Comparison of ENCODE assay signal across 18 cellular contexts in the genomic region with DNA sequence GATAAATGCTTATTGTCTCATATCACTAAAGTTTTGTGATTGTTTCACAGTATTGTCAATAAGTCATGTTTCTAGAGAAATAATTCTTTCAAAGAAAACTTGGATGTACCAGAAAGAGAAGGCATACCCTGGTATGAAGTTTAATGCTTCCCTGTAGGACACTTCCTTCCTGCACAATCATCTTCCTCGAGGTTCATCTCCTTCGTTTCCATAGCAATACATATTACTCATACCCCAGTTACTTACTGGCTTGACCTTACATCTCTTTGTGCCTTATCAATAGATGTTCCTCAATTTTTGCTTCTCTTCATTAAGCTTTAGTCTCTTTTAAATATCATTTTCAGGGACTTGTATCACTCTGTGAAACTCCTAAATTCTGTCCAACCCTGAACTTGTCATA.
"Had no signal": no experiment of that assay in that cellular context is flagged by ENCODE, and none has a peak within 500 bp of the region (broad histone marks: within the 10 kb centered on the region; RNA-seq: fewer than 3 reads in every experiment).

No MANE protein-coding gene starts in this region.

- H3K36me3 Mint-ChIP-seq: activated naive CD8-positive, alpha-beta T cell; brain; mesothelial cell of epicardium; neural progenitor cell had no signal

- H2AFZ ChIP-seq: neural progenitor cell, parathyroid adenoma had no signal

- H3K9me3 ChIP-seq: esophagus squamous epithelium, gastrocnemius medialis, heart right ventricle, upper lobe of left lung had no signal

- H3K9me3 Mint-ChIP-seq: brain; mesothelial cell of epicardium; neural progenitor cell; stimulated activated naive CD8-positive, alpha-beta T cell treated with anti-CD3 and anti-CD28 coated beads, Interleukin-15, Interleukin-2, amounts not matched to agents 100 ng/mL and 50 ng/mL, for 24 hours had no signal

- H3K9ac ChIP-seq: neural progenitor cell, parathyroid adenoma had no signal

- H3K4me1 ChIP-seq: esophagus squamous epithelium, neural progenitor cell, parathyroid adenoma, upper lobe of left lung had no signal

- H3K27ac ChIP-seq: esophagus squamous epithelium, gastrocnemius medialis, heart right ventricle, neural progenitor cell, parathyroid adenoma, upper lobe of left lung had no signal

- H3K4me3 Mint-ChIP-seq: activated naive CD8-positive, alpha-beta T cell; brain; mesothelial cell of epicardium; neural progenitor cell; stimulated activated naive CD8-positive, alpha-beta T cell treated with anti-CD3 and anti-CD28 coated beads, Interleukin-15, Interleukin-2, amounts not matched to agents 100 ng/mL and 50 ng/mL, for 24 hours had no signal

- H3K36me3 ChIP-seq: esophagus squamous epithelium, gastrocnemius medialis, heart right ventricle, neural progenitor cell, upper lobe of left lung had no signal

- H3K79me2 ChIP-seq: parathyroid adenoma had no signal

- H3K27ac Mint-ChIP-seq: activated naive CD8-positive, alpha-beta T cell; brain; mesothelial cell of epicardium; neural progenitor cell; stimulated activated naive CD8-positive, alpha-beta T cell treated with anti-CD3 and anti-CD28 coated beads, Interleukin-15, Interleukin-2, amounts not matched to agents 100 ng/mL and 50 ng/mL, for 24 hours had no signal

- H3K4me2 ChIP-seq: neural progenitor cell had no signal

- ATAC-seq: activated CD4-positive, CD25-positive, alpha-beta regulatory T cell treated with anti-CD3 and anti-CD28 coated beads, Interleukin-2, amount 50 U/mL, for 24 hours; gastrocnemius medialis; heart right ventricle had no signal

- DNase-seq: activated T-cell treated with anti-CD3 and anti-CD28 coated beads, Interleukin-2, amount 50 U/mL, for 1 hour; amygdala; cerebellar nuclear complex; esophagus squamous epithelium; gastrocnemius medialis; heart right ventricle; retina; stimulated activated CD4-positive, alpha-beta T cell treated with anti-CD3 and anti-CD28 coated beads, Interleukin-4, amount 100 ng/mL, for 24 hours; T-helper 2 cell; upper lobe of left lung had no signal

- H3K27me3 ChIP-seq: esophagus squamous epithelium, gastrocnemius medialis, heart right ventricle, neural progenitor cell, upper lobe of left lung had no signal

- FAIRE-seq: endometrium had no signal

- H3K4me3 ChIP-seq: esophagus squamous epithelium, gastrocnemius medialis, heart right ventricle, neural progenitor cell, upper lobe of left lung had no signal
